1 cellular context compared by ENCODE assay signal in genomic region chr17:61731330-61731729, GRCh38.
TF ChIP-seq lines count a peak whose summit lies in the region.

No MANE protein-coding gene starts in this region.

TF ChIP-seq in SK-N-SH, 30 proteins besides CTCF, POLR2A, EP300 and RAD21 (continued from another document):
- TF ChIP-seq FOSL2 (IDR thresholded peaks at IDR 0.05; ENCODE audit: borderline replicate concordance, low read depth) (no peak), IRF3 (IDR thresholded peaks at IDR 0.05; ENCODE audit: low read depth, low read length) (no peak), TCF12 (IDR thresholded peaks at IDR 0.05) (no peak), GABPA (IDR thresholded peaks at IDR 0.05; ENCODE audit: low read depth) (no peak), SIN3A (IDR thresholded peaks at IDR 0.05; ENCODE audit: borderline replicate concordance, low read depth, low read length) (no peak), MXI1 (IDR thresholded peaks at IDR 0.05; ENCODE audit: low read depth, low read length) (no peak), TAF1 (IDR thresholded peaks at IDR 0.05; ENCODE audit: borderline replicate concordance, low read depth, low read length) (no peak), GATA2 (CRISPR knock-in tag; IDR thresholded peaks at IDR 0.05) (no peak)
